ENCODE assay signal across 8 cellular contexts in the genomic region with DNA sequence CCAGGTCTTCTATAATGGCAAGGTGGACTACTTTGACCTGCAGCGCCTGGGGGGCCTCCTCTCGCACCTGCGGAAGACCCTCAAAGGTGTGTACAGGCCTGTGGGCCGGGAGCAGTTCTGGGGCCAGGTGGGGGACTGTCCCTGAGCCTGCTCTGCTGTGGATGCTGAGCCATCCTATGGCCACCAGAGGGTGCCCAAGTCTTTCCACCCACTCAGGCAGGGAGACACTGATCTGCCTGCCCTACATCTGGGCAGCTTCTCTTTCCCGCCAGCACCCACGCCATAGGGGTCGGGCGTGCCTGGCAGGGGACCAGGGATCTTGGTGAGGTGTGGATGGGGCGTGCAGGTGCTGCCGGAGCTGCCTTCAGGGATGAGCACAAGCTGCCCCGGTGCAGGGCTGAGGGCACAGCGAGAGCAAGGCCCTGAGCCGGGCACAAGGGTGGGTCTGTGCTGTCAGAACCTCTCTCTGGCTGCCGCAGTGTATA. TPM values are rescaled to one million over a fixed set of nuclear protein-coding genes. Genes with fewer than 3 reads are reported as not detected.
DNase-seq lines count a peak whose midpoint lies in the region; ATAC-seq and TF ChIP-seq lines count a peak whose summit lies in the region.

No MANE protein-coding gene starts in this region.

- H3K36me3 ChIP-seq in IMR-90 (ENCODE audit: control insufficient read depth, insufficient read depth, low read length), result peaks cover 44% of the 10 kb centered on the region
- H3K36me3 ChIP-seq in SJSA1, result peaks cover 11% of the 10 kb centered on the region
- peaks cover 0 to 98% of the 10 kb centered on the region in 2 donors for H3K36me3 ChIP-seq in psoas muscle (ENCODE audit: insufficient read depth in 1 of 2, low read depth in 1 of 2)

- DNase-seq in AG08396 (ENCODE audit: low spot score), result peak; percentile 91
- peak; percentile 62 for DNase-seq in IMR-90
- peak; percentile 28 to 62 for DNase-seq in SJSA1 (ENCODE audit: low read depth in 1 of 2, low spot score in 2 of 2)
- DNase-seq in activated naive CD4-positive, alpha-beta T cell treated with anti-CD3 and anti-CD28 coated beads, Interleukin-2, amount 10 ng/mL, durations not matched to agents 7 days and 5 days, result peak; percentile 81
- peak; percentile 67 for DNase-seq in glomerular visceral epithelial cell (ENCODE audit: extremely low spot score)
- DNase-seq in psoas muscle, result peak; percentile 63 to 83

- TF ChIP-seq CTCF in IMR-90 (conservative IDR thresholded peaks at IDR 0.05; ENCODE audit: low read depth, low read length) (peak; percentile 88), psoas muscle (IDR thresholded peaks at IDR 0.05) (peak; percentile 86)

- POLR2A ChIA-PET in IMR-90 (lab: Charles Lee; ENCODE audit: unreplicated experiment), result no interaction called here

- dilution Hi-C loops in IMR-90 (cut with HindIII; ENCODE audit: low sequenced_read_pairs, unreplicated experiment), result no loop called here

- H3K4me3 ChIP-seq in IMR-90 (ENCODE audit: insufficient read depth, low read depth, low read length), result no peak overlapping the region
- H3K4me3 ChIP-seq in SJSA1, result no peak overlapping the region
- H3K4me3 ChIP-seq in psoas muscle, result no peak overlapping the region

- H3K18ac ChIP-seq in IMR-90 (ENCODE audit: low read depth, low read length), result no peak overlapping the region

- peaks cover 15% of the 10 kb centered on the region for H3K36me3 Mint-ChIP-seq in activated naive CD4-positive, alpha-beta T cell treated with anti-CD3 and anti-CD28 coated beads, Interleukin-2, amount 10 ng/mL, durations not matched to agents 7 days and 5 days

- H3K56ac ChIP-seq in IMR-90 (ENCODE audit: extremely low read depth, insufficient read depth, low read length), result no peak overlapping the region

- H2BK15ac ChIP-seq in IMR-90 (ENCODE audit: low read depth, low read length), result no peak overlapping the region

- H2AFZ ChIP-seq in IMR-90 (replicated peaks; ENCODE audit: low read length, poor library complexity), result peak overlapping the region; percentile 75

- no peak overlapping the region for H2BK20ac ChIP-seq in IMR-90 (ENCODE audit: low read depth, low read length)

- H2BK5ac ChIP-seq in IMR-90 (ENCODE audit: low read depth, low read length, poor library complexity, severe bottlenecking), result no peak overlapping the region

- ATAC-seq in GM18502 (IDR thresholded peaks at IDR 0.05; ENCODE audit: poor library complexity, unreplicated experiment) (peak; percentile 65), IMR-90 (ENCODE audit: low read depth) (peak; percentile 96), psoas muscle (peak; percentile 84 to 91 (median 88)), GM18519 (IDR thresholded peaks at IDR 0.05; ENCODE audit: low FRiP score, unreplicated experiment) (no peak)

- H3K27me3 ChIP-seq in IMR-90 (ENCODE audit: control insufficient read depth, insufficient read depth, low read length), result no peaks in the 10 kb centered on the region
- H3K27me3 ChIP-seq in SJSA1 (replicated peaks), result no peaks in the 10 kb centered on the region
- H3K27me3 ChIP-seq in psoas muscle (ENCODE audit: insufficient read depth in 3 of 3, low read length in 2 of 3), result no peaks in the 10 kb centered on the region

- H3K9me3 Mint-ChIP-seq in activated naive CD4-positive, alpha-beta T cell treated with anti-CD3 and anti-CD28 coated beads, Interleukin-2, amount 10 ng/mL, durations not matched to agents 7 days and 5 days, result no peaks in the 10 kb centered on the region

- no peaks in the 10 kb centered on the region for H3K27me3 Mint-ChIP-seq in activated naive CD4-positive, alpha-beta T cell treated with anti-CD3 and anti-CD28 coated beads, Interleukin-2, amount 10 ng/mL, durations not matched to agents 7 days and 5 days

- H3K9me3 ChIP-seq in IMR-90 (ENCODE audit: control insufficient read depth, insufficient read depth, low read length) (no peaks in the 10 kb centered on the region), SJSA1 (replicated peaks) (no peaks in the 10 kb centered on the region), psoas muscle (no peaks in the 10 kb centered on the region)

- peak; percentile 87 for TF ChIP-seq RAD21 in IMR-90 (IDR thresholded peaks at IDR 0.05; ENCODE audit: low read length)

- H3K27ac ChIP-seq in IMR-90 (ENCODE audit: insufficient read depth, low read length) (no peak overlapping the region), SJSA1 (no peak overlapping the region), psoas muscle (no peak overlapping the region)

- no peak overlapping the region for H3K9ac ChIP-seq in IMR-90 (ENCODE audit: low read depth, low read length)

- H3K23ac ChIP-seq in IMR-90 (ENCODE audit: low read depth, low read length), result no peak overlapping the region

- H3K27ac Mint-ChIP-seq in activated naive CD4-positive, alpha-beta T cell treated with anti-CD3 and anti-CD28 coated beads, Interleukin-2, amount 10 ng/mL, durations not matched to agents 7 days and 5 days, result no peak overlapping the region

- no peak overlapping the region for H2AK5ac ChIP-seq in IMR-90 (ENCODE audit: low read depth, low read length)

- H2AK9ac ChIP-seq in IMR-90 (replicated peaks; ENCODE audit: low read depth, low read length, poor library complexity), result peak overlapping the region; percentile 85

- no TSS peak for BruUV-seq in IMR-90 (replicated peaks; lab: Mats Ljungman, UMichigan)

- H3K4me1 ChIP-seq in IMR-90 (ENCODE audit: control insufficient read depth, insufficient read depth, low read length) (no peaks in the 10 kb centered on the region), SJSA1 (replicated peaks) (no peaks in the 10 kb centered on the region), psoas muscle (no peaks in the 10 kb centered on the region)

- H3K14ac ChIP-seq in IMR-90 (replicated peaks; ENCODE audit: low read depth, low read length), result no peak overlapping the region

- no peak overlapping the region for H2BK120ac ChIP-seq in IMR-90 (ENCODE audit: low read depth, low read length)

- in situ Hi-C loops in IMR-90 (cut with MboI; ENCODE audit: low sequenced_read_pairs), result loop anchor here (5.0 kb wide), 2 partner anchors 139 to 204 kb away; no protein-coding TSS in a partner anchor

- H3K4ac ChIP-seq in IMR-90 (ENCODE audit: low read depth, low read length), result no peak overlapping the region

- no peak overlapping the region for H4K8ac ChIP-seq in IMR-90 (ENCODE audit: low read depth in 2 of 2, low read length in 2 of 2)

- no peak overlapping the region for H4K91ac ChIP-seq in IMR-90 (ENCODE audit: insufficient read depth, low read depth, low read length)

- H4K20me1 ChIP-seq in IMR-90 (ENCODE audit: insufficient read depth, low read length), result peaks cover 7% of the 10 kb centered on the region; the same call in 1 of the 2 replicates

- no peak overlapping the region for H3K4me3 Mint-ChIP-seq in activated naive CD4-positive, alpha-beta T cell treated with anti-CD3 and anti-CD28 coated beads, Interleukin-2, amount 10 ng/mL, durations not matched to agents 7 days and 5 days

- CTCF ChIA-PET in IMR-90 (lab: Yijun Ruan, JAX), result interaction anchor here (0.5 to 2.2 kb wide), 3 partner anchors 99 to 258 kb away, joined by 3 to 11 read pairs (median 3); no protein-coding TSS in a partner anchor
- CTCF ChIA-PET in activated naive CD4-positive, alpha-beta T cell treated with anti-CD3 and anti-CD28 coated beads, Interleukin-2, amount 10 ng/mL, durations not matched to agents 7 days and 5 days (lab: Charles Lee), result interaction anchor here (0.8 to 4.3 kb wide), 4 partner anchors 20 to 135 kb away, joined by 3 to 30 read pairs (median 4); no protein-coding TSS in a partner anchor

- no peaks in the 10 kb centered on the region for H3K9me1 ChIP-seq in IMR-90 (ENCODE audit: insufficient read depth, low read length)

- TF ChIP-seq POLR2A in IMR-90 (IDR thresholded peaks at IDR 0.05; ENCODE audit: low read depth, low read length), result no peak

- no peak overlapping the region for H4K5ac ChIP-seq in IMR-90 (ENCODE audit: low read depth, low read length)

- H3K79me1 ChIP-seq in IMR-90 (ENCODE audit: low read depth in 1 of 2, low read length in 2 of 2), result no peaks in the 10 kb centered on the region

- H3K4me2 ChIP-seq in IMR-90 (ENCODE audit: low read depth, low read length), result no peak overlapping the region

- 79% methylated on average over 2 of the region's 14 CpGs; no CpG with 5 or more reads in 1 of the 2 experiments for WGBS in IMR-90 (ENCODE audit: extremely low coverage in 2 of 2, insufficient read length in 1 of 2), 2 experiments
- WGBS in psoas muscle, 3 donors, result 55 to 65% (median 62%) methylated on average over 14 of the region's 14 CpGs

- H3K4me1 Mint-ChIP-seq in activated naive CD4-positive, alpha-beta T cell treated with anti-CD3 and anti-CD28 coated beads, Interleukin-2, amount 10 ng/mL, durations not matched to agents 7 days and 5 days, result no peaks in the 10 kb centered on the region

- intact Hi-C loops in IMR-90 (cut with micrococcal nuclease), result loop anchor here (1.0 to 10.0 kb wide), 3 partner anchors 136 to 391 kb away; no protein-coding TSS in a partner anchor
- intact Hi-C loops in psoas muscle (cut with DNase I), result loop anchor here in 1 of 2 donors (1.0 to 5.0 kb wide), 2 partner anchors 136 to 204 kb away; no protein-coding TSS in a partner anchor

RNA-seq across cellular contexts. Expression of gene RNF123, which starts 14.1 kb away (rescaled TPM):
- 10.8 and 13.4 TPM in 2 replicates for total RNA-seq in IMR-90 (2012; rRNA removed)
- 37.7 and 45.6 TPM in 2 replicates for polyA plus RNA-seq in IMR-90 (2012; rRNA removed)
- polyA plus RNA-seq in IMR-90 (2012; cell fraction: cytosol; rRNA removed), result 28.6 and 37.8 TPM in 2 replicates
- polyA plus RNA-seq in IMR-90 (2012; cell fraction: nucleus; rRNA removed; ENCODE audit: low replicate concordance), result 86.9 and 207 TPM in 2 replicates
- 6.0 and 17.1 TPM in 2 replicates for total RNA-seq in SJSA1 (2014; rRNA removed; shearing (Covaris generic))
- total RNA-seq in psoas muscle, result 100 to 1,000 TPM; 105 to 170 (median 146) TPM
- polyA plus RNA-seq in psoas muscle, result 10 to 100 TPM; 36.1 to 89.3 (median 76.9) TPM

RNA-seq across cellular contexts. Expression of gene MST1, which starts 14.2 kb away (rescaled TPM):
- total RNA-seq in IMR-90 (2012; rRNA removed) (1.1 and 1.3 TPM in 2 replicates), psoas muscle (1 to 10 TPM; 3.2 to 7.0 (median 4.7) TPM)
- polyA plus RNA-seq in IMR-90 (2012; rRNA removed) (13.0 and 16.6 TPM in 2 replicates), psoas muscle (1 to 10 TPM; 1.4 to 4.5 (median 2.0) TPM)
- polyA plus RNA-seq in IMR-90 (2012; cell fraction: cytosol; rRNA removed), result 2.9 and 4.5 TPM in 2 replicates
- 161 and 240 TPM in 2 replicates for polyA plus RNA-seq in IMR-90 (2012; cell fraction: nucleus; rRNA removed; ENCODE audit: low replicate concordance)
- 0.50 and 1.2 TPM in 2 replicates for total RNA-seq in SJSA1 (2014; rRNA removed; shearing (Covaris generic))

RNA-seq across cellular contexts. Expression of gene AMIGO3, which starts 16.0 kb away (rescaled TPM):
- total RNA-seq in IMR-90 (2012; rRNA removed) (not detected in 2 replicates), psoas muscle (under 1 TPM in 1 of 4 donors, not detected in 3; 0.36 TPM)
- polyA plus RNA-seq in IMR-90 (2012; rRNA removed) (1.5 and 2.7 TPM in 2 replicates), psoas muscle (under 1 TPM; 0.38 to 0.94 (median 0.49) TPM)
- polyA plus RNA-seq in IMR-90 (2012; cell fraction: cytosol; rRNA removed), result 1.5 TPM in 1 of 2 replicates, not detected in the other
- 4.6 and 28.0 TPM in 2 replicates for polyA plus RNA-seq in IMR-90 (2012; cell fraction: nucleus; rRNA removed; ENCODE audit: low replicate concordance)
- total RNA-seq in SJSA1 (2014; rRNA removed; shearing (Covaris generic)), result 4.0 and 4.3 TPM in 2 replicates

RNA-seq across cellular contexts. Expression of gene GMPPB, which starts 20.3 kb away (rescaled TPM):
- total RNA-seq in IMR-90 (2012; rRNA removed), result 35.8 and 37.3 TPM in 2 replicates
- polyA plus RNA-seq in IMR-90 (2012; rRNA removed), result 27.9 and 29.5 TPM in 2 replicates
- polyA plus RNA-seq in IMR-90 (2012; cell fraction: cytosol; rRNA removed), result 20.4 and 33.3 TPM in 2 replicates
- 39.1 and 75.9 TPM in 2 replicates for polyA plus RNA-seq in IMR-90 (2012; cell fraction: nucleus; rRNA removed; ENCODE audit: low replicate concordance)
- total RNA-seq in SJSA1 (2014; rRNA removed; shearing (Covaris generic)), result 26.5 and 32.2 TPM in 2 replicates
- 10 to 100 TPM in 2 of 4 donors, 1 to 10 TPM in 2; 9.3 to 14.5 (median 11.1) TPM for total RNA-seq in psoas muscle
- polyA plus RNA-seq in psoas muscle, result 10 to 100 TPM; 12.5 to 30.7 (median 22.2) TPM

RNA-seq across cellular contexts. Expression of gene APEH, which starts 29.3 kb away (rescaled TPM):
- total RNA-seq in IMR-90 (2012; rRNA removed) (116 and 142 TPM in 2 replicates), psoas muscle (100 to 1,000 TPM; 115 to 189 (median 165) TPM)
- polyA plus RNA-seq in IMR-90 (2012; rRNA removed) (84.3 and 89.2 TPM in 2 replicates), psoas muscle (100 to 1,000 TPM in 1 of 3 donors, 10 to 100 TPM in 2; 70.8 to 109 (median 89.1) TPM)
- 47.3 and 89.1 TPM in 2 replicates for polyA plus RNA-seq in IMR-90 (2012; cell fraction: cytosol; rRNA removed)
- polyA plus RNA-seq in IMR-90 (2012; cell fraction: nucleus; rRNA removed; ENCODE audit: low replicate concordance), result 86.8 and 174 TPM in 2 replicates
- total RNA-seq in SJSA1 (2014; rRNA removed; shearing (Covaris generic)), result 97.9 and 135 TPM in 2 replicates
